ENCODE assay signal across 30 cellular contexts in genomic region chr11:130947058-130947457, GRCh38.
"Had no signal": no experiment of that assay in that cellular context is flagged by ENCODE, and none has a peak within 500 bp of the region (broad histone marks: within the 10 kb centered on the region; RNA-seq: fewer than 3 reads in every experiment).

No MANE protein-coding gene starts in this region.

- DNase-seq: activated B cell treated with CpG ODN at 0.5 μM for 24 hours; activated CD4-positive, alpha-beta T cell treated with anti-CD3 and anti-CD28 coated beads for 48 hours; activated CD4-positive, alpha-beta T cell treated with anti-CD3 and anti-CD28 coated beads, Interleukin-2, amount 50 U/mL, for 1 hour; activated CD4-positive, alpha-beta T cell treated with anti-CD3 and anti-CD28 coated beads, Interleukin-2, amount 50 U/mL, for 48 hours; activated CD8-positive, alpha-beta memory T cell treated with anti-CD3 and anti-CD28 coated beads for 24 hours; activated CD8-positive, alpha-beta T cell treated with anti-CD3 and anti-CD28 coated beads for 36 hours; activated effector memory CD4-positive, alpha-beta T cell treated with anti-CD3 and anti-CD28 coated beads, Interleukin-2, amount 50 U/mL, for 16 hours; activated naive CD4-positive, alpha-beta T cell treated with anti-CD3 and anti-CD28 coated beads for 36 hours; activated naive CD8-positive, alpha-beta T cell treated with anti-CD3 and anti-CD28 coated beads for 36 hours; activated naive CD8-positive, alpha-beta T cell treated with anti-CD3 and anti-CD28 coated beads, Interleukin-2, amount 50 U/mL, for 24 hours; activated T-cell treated with anti-CD3 and anti-CD28 coated beads, Interleukin-2, amount 50 U/mL, for 1 hour; activated T-cell treated with anti-CD3 and anti-CD28 coated beads, Interleukin-2, amount 50 U/mL, for 48 hours; adrenal gland; aorta; body of pancreas; central memory CD4-positive, alpha-beta T cell; cerebellar nuclear complex; colonic mucosa; effector CD8-positive, alpha-beta T cell; gastrocnemius medialis; heart right ventricle; T-cell; T1000; WERI-Rb-1 had no signal

- ATAC-seq: activated CD4-positive, CD25-positive, alpha-beta regulatory T cell treated with anti-CD3 and anti-CD28 coated beads, Interleukin-2, amount 50 U/mL, for 24 hours; activated CD8-positive, alpha-beta T cell treated with anti-CD3 and anti-CD28 coated beads for 36 hours; activated naive CD8-positive, alpha-beta T cell treated with anti-CD3 and anti-CD28 coated beads, Interleukin-2, amount 50 U/mL, for 24 hours; body of pancreas; gastrocnemius medialis; heart right ventricle; T-cell had no signal

- H3K27me3 ChIP-seq: adrenal gland, body of pancreas, cardiac muscle cell, colonic mucosa, esophagus muscularis mucosa, foreskin keratinocyte, heart right ventricle had no signal

- FAIRE-seq: endometrium, endothelial cell of umbilical vein had no signal

- H3K4me3 ChIP-seq: adrenal gland, body of pancreas, cardiac muscle cell, colonic mucosa, esophagus muscularis mucosa, gastrocnemius medialis, heart right ventricle had no signal

- H3K9me3 ChIP-seq: adrenal gland, body of pancreas, colonic mucosa, esophagus muscularis mucosa, gastrocnemius medialis, heart right ventricle had no signal

- H3K4me1 ChIP-seq: adrenal gland, body of pancreas, colonic mucosa, gastrocnemius medialis had no signal

- H3K36me3 ChIP-seq: adrenal gland, cardiac muscle cell, colonic mucosa, esophagus muscularis mucosa, gastrocnemius medialis, heart right ventricle, WERI-Rb-1 had no signal

- H3K27ac ChIP-seq: adrenal gland, body of pancreas, cardiac muscle cell, colonic mucosa, esophagus muscularis mucosa, gastrocnemius medialis, WERI-Rb-1 had no signal
